1 cellular context compared by ENCODE assay signal in the genomic region with DNA sequence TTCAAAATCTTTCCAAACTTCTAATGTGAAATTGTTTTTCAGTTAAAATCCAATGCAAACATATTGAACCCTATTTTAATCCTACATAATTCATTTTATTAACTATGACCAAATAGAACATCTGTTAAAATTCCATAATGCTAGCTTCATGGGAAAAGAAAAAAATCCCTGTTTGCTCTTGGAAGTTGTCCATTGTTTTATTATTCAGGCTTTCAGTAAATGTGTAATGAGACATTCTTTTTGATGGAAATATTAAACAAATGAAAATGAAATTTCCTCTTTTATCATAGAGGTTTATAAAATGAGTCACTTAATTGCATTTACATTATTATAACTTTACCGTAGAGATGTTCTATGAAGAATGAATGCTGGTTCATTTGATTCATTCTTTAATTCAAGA.
TF ChIP-seq lines count a peak whose summit lies in the region.

No MANE protein-coding gene starts in this region.

TF ChIP-seq in IMR-90, 13 proteins besides CTCF, POLR2A, EP300 and RAD21:
- no peak for TF ChIP-seq RCOR1 (IDR thresholded peaks at IDR 0.05; ENCODE audit: insufficient replicate concordance, low read length)
- no peak for TF ChIP-seq SMC3 (IDR thresholded peaks at IDR 0.05; ENCODE audit: low read depth, low read length)
